Comparison of ENCODE assay signal across 15 cellular contexts in the genomic region with DNA sequence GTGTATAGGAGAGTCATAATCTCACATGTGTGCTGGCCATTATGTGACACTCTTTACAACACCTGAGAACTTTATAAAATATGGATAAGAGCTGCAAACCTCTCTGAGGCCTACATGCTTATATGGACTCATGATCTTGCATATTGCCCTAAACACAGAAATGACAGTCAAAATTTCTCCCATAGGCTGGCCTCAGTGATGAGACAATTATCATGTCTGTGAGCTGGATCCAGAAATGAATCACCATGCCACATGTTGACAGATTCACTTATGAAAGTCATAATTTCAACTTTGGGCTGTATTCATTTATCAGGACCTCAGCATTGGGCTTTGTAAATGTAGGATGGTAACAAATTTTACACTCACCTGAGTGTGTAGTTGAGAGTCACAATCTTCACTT.
DNase-seq lines count a peak whose midpoint lies in the region; ATAC-seq lines count a peak whose summit lies in the region.
"Had no signal": no experiment of that assay in that cellular context is flagged by ENCODE, and none has a peak within 500 bp of the region (broad histone marks: within the 10 kb centered on the region; RNA-seq: fewer than 3 reads in every experiment).

No MANE protein-coding gene starts in this region.

- H3K27ac Mint-ChIP-seq in activated CD4-positive, alpha-beta T cell treated with anti-CD3 and anti-CD28 coated beads for 36 hours, result no peak overlapping the region
- no peak overlapping the region for H3K27ac Mint-ChIP-seq in activated naive CD4-positive, alpha-beta T cell treated with anti-CD3 and anti-CD28 coated beads for 36 hours
- H3K27ac Mint-ChIP-seq in activated naive CD4-positive, alpha-beta T cell treated with anti-CD3 and anti-CD28 coated beads, Interleukin-2, amount 10 ng/mL, durations not matched to agents 7 days and 5 days, result no peak overlapping the region
- H3K27ac Mint-ChIP-seq in activated T-helper 17 cell treated with anti-CD3 and anti-CD28 coated beads, Interleukin-2, amount 50 U/mL, for 72 hours, result no peak overlapping the region
- H3K27ac Mint-ChIP-seq: B cell; CD4-positive, alpha-beta T cell; CD8-positive, alpha-beta T cell had no signal

- H3K9me3 Mint-ChIP-seq in activated CD4-positive, alpha-beta T cell treated with anti-CD3 and anti-CD28 coated beads for 36 hours (ENCODE audit: low read depth), result no peaks in the 10 kb centered on the region
- H3K9me3 Mint-ChIP-seq in activated naive CD4-positive, alpha-beta T cell treated with anti-CD3 and anti-CD28 coated beads for 36 hours, result no peaks in the 10 kb centered on the region
- H3K9me3 Mint-ChIP-seq in activated naive CD4-positive, alpha-beta T cell treated with anti-CD3 and anti-CD28 coated beads, Interleukin-2, amount 10 ng/mL, durations not matched to agents 7 days and 5 days, result no peaks in the 10 kb centered on the region
- no peaks in the 10 kb centered on the region for H3K9me3 Mint-ChIP-seq in activated T-helper 17 cell treated with anti-CD3 and anti-CD28 coated beads, Interleukin-2, amount 50 U/mL, for 72 hours
- H3K9me3 Mint-ChIP-seq: CD4-positive, alpha-beta T cell; CD8-positive, alpha-beta T cell had no signal

- POLR2A ChIA-PET in activated CD4-positive, alpha-beta T cell treated with anti-CD3 and anti-CD28 coated beads for 36 hours (lab: Charles Lee), result no interaction called here

- H3K36me3 Mint-ChIP-seq in activated CD4-positive, alpha-beta T cell treated with anti-CD3 and anti-CD28 coated beads for 36 hours (ENCODE audit: low read depth), result no peaks in the 10 kb centered on the region
- no peaks in the 10 kb centered on the region for H3K36me3 Mint-ChIP-seq in activated naive CD4-positive, alpha-beta T cell treated with anti-CD3 and anti-CD28 coated beads for 36 hours (ENCODE audit: low read depth)
- no peaks in the 10 kb centered on the region for H3K36me3 Mint-ChIP-seq in activated naive CD4-positive, alpha-beta T cell treated with anti-CD3 and anti-CD28 coated beads, Interleukin-2, amount 10 ng/mL, durations not matched to agents 7 days and 5 days
- no peaks in the 10 kb centered on the region for H3K36me3 Mint-ChIP-seq in activated T-helper 17 cell treated with anti-CD3 and anti-CD28 coated beads, Interleukin-2, amount 50 U/mL, for 72 hours (ENCODE audit: low read depth)
- H3K36me3 Mint-ChIP-seq: CD8-positive, alpha-beta T cell had no signal

- H3K4me1 Mint-ChIP-seq in activated CD4-positive, alpha-beta T cell treated with anti-CD3 and anti-CD28 coated beads for 36 hours, result no peaks in the 10 kb centered on the region
- H3K4me1 Mint-ChIP-seq in activated naive CD4-positive, alpha-beta T cell treated with anti-CD3 and anti-CD28 coated beads for 36 hours (ENCODE audit: low read depth), result no peaks in the 10 kb centered on the region
- no peaks in the 10 kb centered on the region for H3K4me1 Mint-ChIP-seq in activated naive CD4-positive, alpha-beta T cell treated with anti-CD3 and anti-CD28 coated beads, Interleukin-2, amount 10 ng/mL, durations not matched to agents 7 days and 5 days
- H3K4me1 Mint-ChIP-seq in activated T-helper 17 cell treated with anti-CD3 and anti-CD28 coated beads, Interleukin-2, amount 50 U/mL, for 72 hours, result no peaks in the 10 kb centered on the region
- H3K4me1 Mint-ChIP-seq: B cell had no signal

- no peak overlapping the region for H3K4me3 Mint-ChIP-seq in activated CD4-positive, alpha-beta T cell treated with anti-CD3 and anti-CD28 coated beads for 36 hours
- H3K4me3 Mint-ChIP-seq in activated naive CD4-positive, alpha-beta T cell treated with anti-CD3 and anti-CD28 coated beads for 36 hours, result no peak overlapping the region
- H3K4me3 Mint-ChIP-seq in activated naive CD4-positive, alpha-beta T cell treated with anti-CD3 and anti-CD28 coated beads, Interleukin-2, amount 10 ng/mL, durations not matched to agents 7 days and 5 days, result no peak overlapping the region
- no peak overlapping the region for H3K4me3 Mint-ChIP-seq in activated T-helper 17 cell treated with anti-CD3 and anti-CD28 coated beads, Interleukin-2, amount 50 U/mL, for 72 hours
- H3K4me3 Mint-ChIP-seq: B cell; CD4-positive, alpha-beta T cell; CD8-positive, alpha-beta T cell had no signal

- CTCF ChIA-PET in activated CD4-positive, alpha-beta T cell treated with anti-CD3 and anti-CD28 coated beads for 36 hours (lab: Charles Lee), result no interaction called here
- CTCF ChIA-PET in activated naive CD4-positive, alpha-beta T cell treated with anti-CD3 and anti-CD28 coated beads for 36 hours (lab: Charles Lee), result no interaction called here
- CTCF ChIA-PET in activated naive CD4-positive, alpha-beta T cell treated with anti-CD3 and anti-CD28 coated beads, Interleukin-2, amount 10 ng/mL, durations not matched to agents 7 days and 5 days (lab: Charles Lee), result no interaction called here

- intact Hi-C loops in activated CD4-positive, alpha-beta T cell treated with anti-CD3 and anti-CD28 coated beads for 36 hours (cut with DNase I, micrococcal nuclease), result no loop called here
- intact Hi-C loops in activated naive CD4-positive, alpha-beta T cell treated with anti-CD3 and anti-CD28 coated beads for 36 hours (cut with micrococcal nuclease), result no loop called here

- DNase-seq in activated CD4-positive, alpha-beta T cell treated with anti-CD3 and anti-CD28 coated beads for 36 hours, result no peak
- DNase-seq in activated CD4-positive, alpha-beta T cell treated with anti-CD3 and anti-CD28 coated beads, Interleukin-2, amount 50 U/mL, for 1 hour, result no peak
- peak; percentile 5 for DNase-seq in activated naive CD4-positive, alpha-beta T cell treated with anti-CD3 and anti-CD28 coated beads for 36 hours
- DNase-seq in activated naive CD4-positive, alpha-beta T cell treated with anti-CD3 and anti-CD28 coated beads, Interleukin-2, amount 10 ng/mL, durations not matched to agents 7 days and 5 days, result no peak
- no peak for DNase-seq in NCI-H2107 (lab: John Stamatoyannopoulos, UW)
- DNase-seq: AML-193; Caco-2; Calu3; CD4-positive, alpha-beta T cell; CD8-positive, alpha-beta T cell; DMS79 treated with DMSO at 0.1 percent for 48 hours; GF-D8 had no signal

- H3K27me3 Mint-ChIP-seq in activated CD4-positive, alpha-beta T cell treated with anti-CD3 and anti-CD28 coated beads for 36 hours, result no peaks in the 10 kb centered on the region
- H3K27me3 Mint-ChIP-seq in activated naive CD4-positive, alpha-beta T cell treated with anti-CD3 and anti-CD28 coated beads for 36 hours (ENCODE audit: low read depth), result no peaks in the 10 kb centered on the region
- no peaks in the 10 kb centered on the region for H3K27me3 Mint-ChIP-seq in activated naive CD4-positive, alpha-beta T cell treated with anti-CD3 and anti-CD28 coated beads, Interleukin-2, amount 10 ng/mL, durations not matched to agents 7 days and 5 days
- H3K27me3 Mint-ChIP-seq in activated T-helper 17 cell treated with anti-CD3 and anti-CD28 coated beads, Interleukin-2, amount 50 U/mL, for 72 hours, result no peaks in the 10 kb centered on the region
- H3K27me3 Mint-ChIP-seq: B cell; CD4-positive, alpha-beta T cell had no signal

- peak; percentile 49 for ATAC-seq in activated CD4-positive, alpha-beta T cell treated with anti-CD3 and anti-CD28 coated beads for 36 hours
- peak; percentile 65 for ATAC-seq in activated T-helper 17 cell treated with anti-CD3 and anti-CD28 coated beads, Interleukin-2, amount 50 U/mL, for 72 hours (replicated peaks)
- ATAC-seq: A549; CD8-positive, alpha-beta T cell had no signal
